Comparison of ENCODE assay signal across 9 cellular contexts in the genomic region with DNA sequence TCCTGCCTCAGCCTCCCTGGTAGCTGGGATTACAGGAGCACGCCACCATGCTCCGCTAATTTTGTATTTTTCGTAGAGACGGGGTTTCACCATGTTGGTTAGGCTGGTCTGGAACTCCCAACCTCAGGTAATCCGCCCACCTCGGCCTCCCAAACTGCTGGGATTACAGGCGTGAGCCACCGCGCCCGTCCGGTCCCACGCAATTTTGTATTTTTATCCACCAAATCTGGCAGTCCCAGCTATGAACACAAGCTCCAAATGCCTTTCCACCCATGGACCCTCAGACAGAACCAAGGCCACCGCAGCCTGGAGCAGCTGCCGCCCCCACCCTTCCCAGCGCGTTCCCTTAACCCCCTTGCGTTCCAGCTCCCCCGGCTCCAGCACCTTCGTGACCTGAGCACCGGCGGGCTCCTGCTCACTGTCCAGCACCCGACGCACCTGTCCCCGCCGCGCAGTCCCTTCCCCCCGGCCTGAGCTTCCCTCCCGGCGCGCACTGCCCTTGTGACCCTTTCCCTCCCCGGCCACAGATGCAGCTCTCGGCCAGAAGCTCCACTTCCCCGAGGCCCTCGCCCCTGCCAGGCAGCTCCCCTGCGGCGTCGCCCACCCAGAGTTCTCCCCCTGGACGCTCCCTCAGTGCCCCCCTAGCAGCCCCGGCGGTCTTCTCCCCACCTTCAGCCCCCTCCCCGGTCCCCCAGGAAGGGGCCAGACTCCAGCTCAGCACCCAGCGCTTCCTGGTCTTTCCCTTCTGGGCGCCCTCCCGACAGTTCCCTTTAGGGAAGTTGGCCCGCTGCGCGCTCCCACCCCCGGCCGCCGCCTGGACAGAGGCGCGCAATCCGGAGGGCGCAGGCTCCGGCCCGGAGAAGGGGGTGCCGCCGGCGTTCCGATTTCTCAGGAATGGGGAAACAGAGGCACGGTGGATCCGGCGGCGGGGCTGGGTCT. TPM values are rescaled to one million over a fixed set of nuclear protein-coding genes. Genes with fewer than 3 reads are reported as not detected.
A peak's percentile ranks its signal among the peaks of the same experiment; 100 is the strongest.
DNase-seq lines count a peak whose midpoint lies in the region; ATAC-seq and TF ChIP-seq lines count a peak whose summit lies in the region.
"Had no signal": no experiment of that assay in that cellular context is flagged by ENCODE, and none has a peak within 500 bp of the region (broad histone marks: within the 10 kb centered on the region; RNA-seq: fewer than 3 reads in every experiment).

No MANE protein-coding gene starts in this region.

- whole genome bisulfite sequencing in heart left ventricle, 4 donors, result 18 to 25% (median 21%) methylated on average over 44 to 64 of the region's 64 CpGs
- WGBS in psoas muscle, 3 donors, result 19 to 28% (median 25%) methylated on average over 40 to 64 of the region's 64 CpGs

- BruUV-seq in Calu3 (replicated peaks; lab: Mats Ljungman, UMichigan), result no TSS peak

- H3K36me3 ChIP-seq in heart left ventricle (no peaks in the 10 kb centered on the region), psoas muscle (ENCODE audit: insufficient read depth in 1 of 2, low read depth in 1 of 2) (no peaks in the 10 kb centered on the region)

- peaks cover 64% of the 10 kb centered on the region for H3K27me3 Mint-ChIP-seq in Calu3 (ENCODE audit: unreplicated experiment)

- no peak for DNase-seq in Calu3
- DNase-seq in SKM-1 (lab: John Stamatoyannopoulos, UW; ENCODE audit: unreplicated experiment), result peak; percentile 33
- peak in 3 of 5 donors; percentile 23 to 49 (median 45) for DNase-seq in heart left ventricle
- DNase-seq in psoas muscle, result peak in 1 of 2 donors; percentile 63
- no peak for DNase-seq in D341Med (ENCODE audit: low spot score)
- no peak for DNase-seq in activated gamma-delta T cell treated with Interleukin-2 at 50 U/mL for 16 hours
- DNase-seq: kidney glomerular epithelial cell had no signal

- H3K27me3 ChIP-seq in heart left ventricle (peaks cover 23 to 38% (median 27%) of the 10 kb centered on the region in 9 donors), psoas muscle (ENCODE audit: insufficient read depth in 3 of 3, low read length in 2 of 3) (peaks cover 0 to 34% (median 23%) of the 10 kb centered on the region in 3 donors)

- no peak for TF ChIP-seq CTCF in Calu3 (IDR thresholded peaks at IDR 0.05; ENCODE audit: unreplicated experiment)
- TF ChIP-seq CTCF in heart left ventricle (IDR thresholded peaks at IDR 0.05), result no peak
- no peak for TF ChIP-seq CTCF in psoas muscle (IDR thresholded peaks at IDR 0.05)

- H3K9me3 ChIP-seq in heart left ventricle, result no peaks in the 10 kb centered on the region
- no peaks in the 10 kb centered on the region for H3K9me3 ChIP-seq in psoas muscle

- H3K27ac Mint-ChIP-seq in Calu3 (ENCODE audit: unreplicated experiment), result no peak overlapping the region

- H3K4me1 ChIP-seq in heart left ventricle (peaks cover 8 to 27% (median 19%) of the 10 kb centered on the region in 12 donors), psoas muscle (peaks cover 5% of the 10 kb centered on the region)

- peak in 1 of 4 donors; percentile 15 for ATAC-seq in heart left ventricle
- no peak for ATAC-seq in psoas muscle
- ATAC-seq in GM18861 (IDR thresholded peaks at IDR 0.05; ENCODE audit: unreplicated experiment), result no peak
- ATAC-seq in HG02763 (IDR thresholded peaks at IDR 0.05; ENCODE audit: unreplicated experiment), result no peak

- peak overlapping the region in 2 of 12 donors; percentile 34 to 67 for H3K27ac ChIP-seq in heart left ventricle
- no peak overlapping the region for H3K27ac ChIP-seq in psoas muscle

- H3K4me3 ChIP-seq in heart left ventricle, result peak overlapping the region; percentile 24 to 70 (median 52)
- peak overlapping the region; percentile 65 for H3K4me3 ChIP-seq in psoas muscle

- TF ChIP-seq POLR2A in heart left ventricle (IDR thresholded peaks at IDR 0.05), result no peak

- intact Hi-C loops in Calu3 (cut with micrococcal nuclease; ENCODE audit: unreplicated experiment) (no loop called here), heart left ventricle (cut with DNase I) (no loop called here), psoas muscle (cut with DNase I) (no loop called here)

- peak overlapping the region; percentile 54 for H3K4me3 Mint-ChIP-seq in Calu3 (ENCODE audit: low read depth, unreplicated experiment)

- H3K9me3 Mint-ChIP-seq in Calu3 (ENCODE audit: low read depth, unreplicated experiment), result no peaks in the 10 kb centered on the region

- CTCF ChIA-PET in Calu3 (lab: Charles Lee), result no interaction called here

- peaks cover 8% of the 10 kb centered on the region for H3K4me1 Mint-ChIP-seq in Calu3 (ENCODE audit: low read depth, unreplicated experiment)

- peaks cover 22% of the 10 kb centered on the region for H3K36me3 Mint-ChIP-seq in Calu3 (ENCODE audit: insufficient read depth, unreplicated experiment)

RNA-seq across cellular contexts. Expression of a gene that starts 5.6 kb away (rescaled TPM):
- 28.1 and 30.0 TPM in 2 replicates for total RNA-seq in Calu3 (2022)
- 1 to 10 TPM; 2.9 to 8.6 (median 4.9) TPM for total RNA-seq in heart left ventricle
- polyA plus RNA-seq in heart left ventricle, result 1 to 10 TPM; 2.2 to 7.8 TPM
- total RNA-seq in psoas muscle, result 1 to 10 TPM; 5.9 to 9.0 (median 8.3) TPM
- polyA plus RNA-seq in psoas muscle, result 10 to 100 TPM in 1 of 3 donors, 1 to 10 TPM in 2; 3.3 to 17.9 (median 7.5) TPM

RNA-seq across cellular contexts. Expression of a gene that starts 20.3 kb away (rescaled TPM):
- total RNA-seq in Calu3 (2022) (38.8 and 41.4 TPM in 2 replicates), heart left ventricle (10 to 100 TPM; 13.9 to 27.0 (median 18.5) TPM), psoas muscle (10 to 100 TPM; 16.9 to 22.9 (median 20.3) TPM)
- polyA plus RNA-seq in heart left ventricle (10 to 100 TPM; 12.0 TPM), psoas muscle (10 to 100 TPM in 2 of 3 donors, 1 to 10 TPM in 1; 7.9 to 12.8 (median 10.1) TPM)

Comparison
In these comparisons a context has a peak if more than half of its experiments do, and no peak if none do; other contexts are left out.
1. DNase-seq: peak in SKM-1 (single experiment) and heart left ventricle (3 of 5); none in Calu3 (single experiment), D341Med (single experiment) and activated gamma-delta T cell treated with Interleukin-2 at 50 U/mL for 16 hours (single experiment).